Comparison of ENCODE assay signal across 13 cellular contexts in the genomic region with DNA sequence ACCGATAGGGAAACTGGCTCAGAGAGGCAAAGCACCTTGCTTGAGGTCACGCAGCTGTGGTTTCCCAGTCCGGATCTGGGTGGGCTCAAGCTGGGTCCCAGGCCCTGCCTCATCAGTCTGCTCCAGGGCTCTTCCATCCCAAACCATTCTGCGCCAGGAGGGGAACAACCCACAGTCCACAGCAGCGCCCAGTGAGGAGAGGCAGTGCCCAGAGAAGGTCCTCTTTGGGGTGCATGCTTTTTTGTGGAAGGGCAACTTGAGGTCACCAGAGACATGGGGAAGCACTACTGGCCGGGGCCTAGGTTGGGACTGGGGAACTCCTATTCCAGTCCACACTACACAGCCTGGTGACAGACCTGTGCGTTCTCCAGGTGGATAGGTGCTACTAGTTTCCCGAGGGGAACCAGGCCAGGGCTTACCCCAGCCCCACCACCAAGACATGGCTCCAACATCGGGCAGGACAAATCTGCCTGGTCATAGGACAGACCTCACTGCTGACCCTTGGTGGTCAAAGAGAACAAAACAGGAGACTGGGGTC.
"Had no signal": no experiment of that assay in that cellular context is flagged by ENCODE, and none has a peak within 500 bp of the region (broad histone marks: within the 10 kb centered on the region; RNA-seq: fewer than 3 reads in every experiment).

No MANE protein-coding gene starts in this region.

- H3K4me3 ChIP-seq: cardiac muscle cell, gastrocnemius medialis, hepatocyte, tibial artery had no signal

- H3K9me3 Mint-ChIP-seq: activated naive CD4-positive, alpha-beta T cell treated with anti-CD3 and anti-CD28 coated beads for 36 hours; naive thymus-derived CD4-positive, alpha-beta T cell; T-helper 1 cell treated with Interleukin-12 subunit alpha and Interleukin-12 subunit beta and Interleukin-4 antibody, amounts not matched to agents 30 μg/mL and 1 μg/mL, for 36 hours had no signal

- H3K27ac ChIP-seq: cardiac muscle cell, gastrocnemius medialis, hepatocyte, tibial artery had no signal

- H3K27ac Mint-ChIP-seq: activated naive CD4-positive, alpha-beta T cell treated with anti-CD3 and anti-CD28 coated beads for 36 hours; T-helper 1 cell treated with Interleukin-12 subunit alpha and Interleukin-12 subunit beta and Interleukin-4 antibody, amounts not matched to agents 30 μg/mL and 1 μg/mL, for 36 hours had no signal

- DNase-seq: activated CD4-positive, alpha-beta T cell treated with anti-CD3 and anti-CD28 coated beads, Interleukin-2, amount 50 U/mL, for 1 hour; activated naive CD4-positive, alpha-beta T cell treated with anti-CD3 and anti-CD28 coated beads for 36 hours; effector CD8-positive, alpha-beta T cell; gastrocnemius medialis; kidney glomerular epithelial cell; Right ventricle myocardium superior; stimulated activated CD4-positive, alpha-beta T cell treated with anti-CD3 and anti-CD28 coated beads, Interleukin-4, amount 100 ng/mL, for 1 hour; stimulated activated CD8-positive, alpha-beta memory T cell treated with anti-CD3 and anti-CD28 coated beads, Interleukin-4, amount 100 ng/mL, for 48 hours had no signal

- H3K27me3 ChIP-seq: cardiac muscle cell, gastrocnemius medialis, hepatocyte had no signal

- H3K4me1 ChIP-seq: gastrocnemius medialis, tibial artery had no signal

- H3K4me3 Mint-ChIP-seq: activated naive CD4-positive, alpha-beta T cell treated with anti-CD3 and anti-CD28 coated beads for 36 hours; T-helper 1 cell treated with Interleukin-12 subunit alpha and Interleukin-12 subunit beta and Interleukin-4 antibody, amounts not matched to agents 30 μg/mL and 1 μg/mL, for 36 hours had no signal

- H3K36me3 ChIP-seq: cardiac muscle cell, gastrocnemius medialis, tibial artery had no signal

- H3K9me3 ChIP-seq: gastrocnemius medialis, tibial artery had no signal

- H3K36me3 Mint-ChIP-seq: naive thymus-derived CD4-positive, alpha-beta T cell had no signal

- ATAC-seq: gastrocnemius medialis; naive thymus-derived CD4-positive, alpha-beta T cell had no signal
